12 cellular contexts compared by ENCODE assay signal in genomic region chr9:22084336-22085035, GRCh38.
DNase-seq lines count a peak whose midpoint lies in the region; ATAC-seq and TF ChIP-seq lines count a peak whose summit lies in the region.
"Had no signal": no experiment of that assay in that cellular context is flagged by ENCODE, and none has a peak within 500 bp of the region (broad histone marks: within the 10 kb centered on the region; RNA-seq: fewer than 3 reads in every experiment).

No MANE protein-coding gene starts in this region.

- peaks cover 0 to 3% (median 0%) of the 10 kb centered on the region in 7 donors for H3K9me3 Mint-ChIP-seq in CD14-positive monocyte
- peaks cover 0 to 4% (median 0%) of the 10 kb centered on the region in 6 donors for H3K9me3 Mint-ChIP-seq in immature natural killer cell

- TF ChIP-seq RAD21 in SK-N-SH (IDR thresholded peaks at IDR 0.05; ENCODE audit: low read length), result no peak

- H3K9me2 ChIP-seq in SK-N-SH, result no peaks in the 10 kb centered on the region

- H3K27ac Mint-ChIP-seq in CD14-positive monocyte (no peak overlapping the region), immature natural killer cell (no peak overlapping the region)

- no peaks in the 10 kb centered on the region for H4K20me1 ChIP-seq in SK-N-SH (ENCODE audit: insufficient read depth)

- no peak overlapping the region for H3K9ac ChIP-seq in SK-N-SH

- no peak for ATAC-seq in Right ventricle myocardium superior (ENCODE audit: poor library complexity)

- CTCF ChIA-PET in SK-N-SH (lab: Yijun Ruan, JAX), result no interaction called here

- H3K36me3 ChIP-seq in SK-N-SH (replicated peaks in 1 of 2; ENCODE audit: control insufficient read depth in 1 of 2, insufficient read depth in 2 of 2, low read length in 1 of 2) (no peaks in the 10 kb centered on the region), suprapubic skin (no peaks in the 10 kb centered on the region)
- H3K36me3 ChIP-seq: tibial artery had no signal

- TF ChIP-seq EP300 in SK-N-SH (IDR thresholded peaks at IDR 0.05; ENCODE audit: borderline replicate concordance in 1 of 2, low read depth in 1 of 2, low read length in 1 of 2) (peak in 1 of 2 experiments; percentile 82; a peak in 2 of 4 replicates), suprapubic skin (IDR thresholded peaks at IDR 0.05) (no peak)

- H3F3A ChIP-seq in SK-N-SH (replicated peaks; ENCODE audit: insufficient read depth), result peaks cover 8% of the 10 kb centered on the region

- H3K4me1 Mint-ChIP-seq in CD14-positive monocyte (no peaks in the 10 kb centered on the region), immature natural killer cell (no peaks in the 10 kb centered on the region)

- H3K4me3 Mint-ChIP-seq in CD14-positive monocyte (no peak overlapping the region), immature natural killer cell (no peak overlapping the region)

- intact Hi-C loops in CD14-positive monocyte (cut with micrococcal nuclease) (no loop called here), Right ventricle myocardium superior (cut with DNase I) (no loop called here)

- no peak for TF ChIP-seq POLR2A in suprapubic skin (IDR thresholded peaks at IDR 0.05)

- H3K9me3 ChIP-seq in SK-N-SH (no peaks in the 10 kb centered on the region), suprapubic skin (no peaks in the 10 kb centered on the region)
- H3K9me3 ChIP-seq: tibial artery had no signal

- peak overlapping the region; percentile 23; the same call in 1 of the 2 replicates for H3K4me2 ChIP-seq in SK-N-SH

- H3K4me3 ChIP-seq in SK-N-SH (ENCODE audit: low read depth in 2 of 2, low read length in 1 of 2), result no peak overlapping the region
- no peak overlapping the region for H3K4me3 ChIP-seq in suprapubic skin
- H3K4me3 ChIP-seq: tibial artery had no signal

- POLR2A ChIA-PET in SK-N-SH (lab: Yijun Ruan, JAX), result no interaction called here

- H3K4me1 ChIP-seq in SK-N-SH (ENCODE audit: control insufficient read depth in 1 of 2, insufficient read depth in 2 of 2, low read depth in 1 of 2, low read length in 1 of 2) (peaks cover 0 to 4% of the 10 kb centered on the region in 2 experiments; a peak in 1 of 4 replicates), suprapubic skin (peaks cover 29% of the 10 kb centered on the region)

- H3K79me2 ChIP-seq in SK-N-SH (ENCODE audit: insufficient read depth), result no peaks in the 10 kb centered on the region

- no peak for TF ChIP-seq CTCF in SK-N-SH (IDR thresholded peaks at IDR 0.05)
- no peak for TF ChIP-seq CTCF in suprapubic skin (IDR thresholded peaks at IDR 0.05)
- TF ChIP-seq CTCF in CD14-positive monocyte (IDR thresholded peaks at IDR 0.05), result no peak

- H3K27me3 ChIP-seq in SK-N-SH (ENCODE audit: insufficient read depth) (no peaks in the 10 kb centered on the region), suprapubic skin (no peaks in the 10 kb centered on the region)
- H3K27me3 ChIP-seq: tibial artery had no signal

- H3K27ac ChIP-seq in SK-N-SH (ENCODE audit: low read depth in 2 of 2, low read length in 1 of 2), result peak overlapping the region; percentile 5 to 78; a peak in 3 of 4 replicates
- H3K27ac ChIP-seq in suprapubic skin, result peak overlapping the region; percentile 16
- H3K27ac ChIP-seq: tibial artery had no signal

- WGBS in SK-N-SH (ENCODE audit: low lambda C conversion rate), result 4% methylated on average over 2 of the region's 2 CpGs
- 0% methylated on average over 2 of the region's 2 CpGs for WGBS in suprapubic skin

- H3K36me3 Mint-ChIP-seq in CD14-positive monocyte (no peaks in the 10 kb centered on the region), immature natural killer cell (peaks cover 0 to 4% (median 0%) of the 10 kb centered on the region in 3 donors)

- H3K27me3 Mint-ChIP-seq in CD14-positive monocyte (ENCODE audit: low read depth in 3 of 3) (peaks cover 11 to 33% (median 24%) of the 10 kb centered on the region in 3 donors), immature natural killer cell (ENCODE audit: low read depth in 3 of 3) (peaks cover 0 to 4% (median 2%) of the 10 kb centered on the region in 3 donors)

- DNase-seq in NCI-H2107 treated with DMSO at 0.1 percent for 48 hours (lab: John Stamatoyannopoulos, UW; ENCODE audit: unreplicated experiment), result peak; percentile 29
- no peak for DNase-seq in NCI-H2107 (lab: John Stamatoyannopoulos, UW)
- DNase-seq in SK-N-SH, result no peak
- peak; percentile 60 for DNase-seq in foreskin melanocyte
- no peak for DNase-seq in suprapubic skin (ENCODE audit: low spot score in 2 of 2)
- no peak for DNase-seq in CD14-positive monocyte (ENCODE audit: low spot score)
- DNase-seq in Right ventricle myocardium superior, result no peak
- no peak for DNase-seq in immature natural killer cell
- DNase-seq: amygdala, left cardiac atrium, NCI-H1417 treated with DMSO at 0.1 percent for 48 hours, tibial artery had no signal

- no peak overlapping the region for H2AFZ ChIP-seq in SK-N-SH (ENCODE audit: low read depth)

TF ChIP-seq in SK-N-SH, 30 proteins besides CTCF, POLR2A, EP300 and RAD21 (continues in another document):
- TF ChIP-seq MAX (IDR thresholded peaks at IDR 0.05; ENCODE audit: low read depth) (no peak; the same call in 1 of the 2 replicates), GATA2 (CRISPR knock-in tag; IDR thresholded peaks at IDR 0.05) (no peak), FOXJ3 (CRISPR knock-in tag; IDR thresholded peaks at IDR 0.05) (no peak), RXRA (IDR thresholded peaks at IDR 0.05; ENCODE audit: borderline replicate concordance, low read depth) (peak; percentile 78), TAF1 (IDR thresholded peaks at IDR 0.05; ENCODE audit: borderline replicate concordance, low read depth, low read length) (no peak), RFX5 (IDR thresholded peaks at IDR 0.05; ENCODE audit: low read length) (no peak), ELF1 (IDR thresholded peaks at IDR 0.05) (no peak), REST (IDR thresholded peaks at IDR 0.05; ENCODE audit: low read depth, low read length) (no peak), CHD2 (IDR thresholded peaks at IDR 0.05; ENCODE audit: low read length, partially characterized antibody) (no peak), IRF3 (IDR thresholded peaks at IDR 0.05; ENCODE audit: low read depth, low read length) (no peak), NFIC (IDR thresholded peaks at IDR 0.05; ENCODE audit: borderline replicate concordance) (peak; percentile 83), FOXM1 (IDR thresholded peaks at IDR 0.05; ENCODE audit: low read depth) (no peak), PBX3 (IDR thresholded peaks at IDR 0.05) (peak; percentile 86), GABPA (IDR thresholded peaks at IDR 0.05; ENCODE audit: low read depth) (no peak), NRF1 (IDR thresholded peaks at IDR 0.05; ENCODE audit: low read depth, low read length) (no peak), EZH2phosphoT487 (IDR thresholded peaks at IDR 0.05; ENCODE audit: borderline replicate concordance, low read depth) (no peak)

Comparison
In these comparisons a context has a peak if more than half of its experiments do, and no peak if none do; other contexts are left out.
1. DNase-seq: peak in NCI-H2107 treated with DMSO at 0.1 percent for 48 hours (single experiment) and foreskin melanocyte (single experiment); none in NCI-H2107 (single experiment), SK-N-SH (single experiment), suprapubic skin (0 of 2), CD14-positive monocyte (single experiment), Right ventricle myocardium superior (single experiment) and immature natural killer cell (0 of 3).